20 cellular contexts compared by ENCODE assay signal in genomic region chr1:87052986-87053385, GRCh38.
"Had no signal": no experiment of that assay in that cellular context is flagged by ENCODE, and none has a peak within 500 bp of the region (broad histone marks: within the 10 kb centered on the region; RNA-seq: fewer than 3 reads in every experiment).

No MANE protein-coding gene starts in this region.

- H3K4me3 ChIP-seq: esophagus squamous epithelium, lower lobe of right lung, prostate gland, right atrium auricular region, smooth muscle cell, stomach, thyroid gland, vagina had no signal

- H3K27ac ChIP-seq: esophagus squamous epithelium, lower lobe of right lung, prostate gland, right atrium auricular region, stomach, thyroid gland, vagina had no signal

- H3K4me2 ChIP-seq: smooth muscle cell had no signal

- H3K27me3 ChIP-seq: esophagus squamous epithelium, right atrium auricular region, stomach, thyroid gland, vagina had no signal

- DNase-seq: effector memory CD8-positive, alpha-beta T cell; erythroblast; esophagus squamous epithelium; hypothalamus; left ventricle myocardium superior; lower lobe of right lung; naive thymus-derived CD8-positive, alpha-beta T cell; nephron progenitor cell; nucleus accumbens; stimulated activated CD4-positive, alpha-beta T cell treated with anti-CD3 and anti-CD28 coated beads, Interleukin-12 subunit alpha, Interleukin-12 subunit beta, amount 100 ng/mL, for 4 hours; stimulated activated CD4-positive, alpha-beta T cell treated with anti-CD3 and anti-CD28 coated beads, Interleukin-1b, Interleukin-23, amount 100 ng/mL, for 48 hours; stimulated activated CD4-positive, alpha-beta T cell treated with anti-CD3 and anti-CD28 coated beads, Interleukin-4, amount 100 ng/mL, for 1 hour; stimulated activated CD8-positive, alpha-beta memory T cell treated with anti-CD3 and anti-CD28 coated beads, Interleukin-4, amount 100 ng/mL, for 48 hours; stimulated activated naive CD4-positive, alpha-beta T cell; stomach; thyroid gland had no signal

- H3K36me3 ChIP-seq: esophagus squamous epithelium, lower lobe of right lung, prostate gland, right atrium auricular region, stomach, thyroid gland, vagina had no signal

- H3K9me3 ChIP-seq: esophagus squamous epithelium, prostate gland, thyroid gland, vagina had no signal
